15 cellular contexts compared by ENCODE assay signal in genomic region chr9:105416840-105417239, GRCh38. TPM values are rescaled to one million over a fixed set of nuclear protein-coding genes. Genes with fewer than 3 reads are reported as not detected.
DNase-seq lines count a peak whose midpoint lies in the region; ATAC-seq, FAIRE-seq and TF ChIP-seq lines count a peak whose summit lies in the region.
"Had no signal": no experiment of that assay in that cellular context is flagged by ENCODE, and none has a peak within 500 bp of the region (broad histone marks: within the 10 kb centered on the region; RNA-seq: fewer than 3 reads in every experiment).

No MANE protein-coding gene starts in this region.

- no peak for TF ChIP-seq POLR2A in right lobe of liver (IDR thresholded peaks at IDR 0.05)

- H3K4me1 ChIP-seq in right lobe of liver, result peaks cover 0 to 64% (median 13%) of the 10 kb centered on the region in 4 donors
- H3K4me1 ChIP-seq in HAP-1, result 0 out of 2 replicates have a peak, but pooled peaks cover 6% of the 10 kb centered on the region

- no peak overlapping the region for H3K4me3 ChIP-seq in right lobe of liver
- no peak overlapping the region for H3K4me3 ChIP-seq in HAP-1
- H3K4me3 ChIP-seq: body of pancreas, gastrocnemius medialis had no signal

- H3K27ac ChIP-seq in right lobe of liver, result peak overlapping the region in 2 of 3 donors; percentile 72 to 88
- H3K27ac ChIP-seq: body of pancreas, C4-2B, gastrocnemius medialis had no signal

- intact Hi-C loops in right lobe of liver (cut with DNase I), result loop anchor here (5.0 to 10.0 kb wide), 2 partner anchors 252 to 260 kb away; no protein-coding TSS in a partner anchor

- 42% methylated on average over 1 of the region's 1 CpG for WGBS in right lobe of liver (ENCODE audit: insufficient coverage, low coverage, low lambda C conversion rate, missing lambda C conversion rate)

- no peaks in the 10 kb centered on the region for H3K36me3 ChIP-seq in right lobe of liver
- H3K36me3 ChIP-seq in HAP-1 (replicated peaks), result no peaks in the 10 kb centered on the region
- H3K36me3 ChIP-seq: gastrocnemius medialis had no signal

- H3K27me3 ChIP-seq in right lobe of liver (no peaks in the 10 kb centered on the region), HAP-1 (ENCODE audit: low read depth) (no peaks in the 10 kb centered on the region)
- H3K27me3 ChIP-seq: body of pancreas, gastrocnemius medialis had no signal

- TF ChIP-seq CTCF in right lobe of liver (IDR thresholded peaks at IDR 0.05), result no peak

- no peaks in the 10 kb centered on the region for H3K9me3 ChIP-seq in right lobe of liver
- no peaks in the 10 kb centered on the region for H3K9me3 ChIP-seq in HAP-1
- H3K9me3 ChIP-seq: body of pancreas had no signal

- ATAC-seq in GM18868 (IDR thresholded peaks at IDR 0.05; ENCODE audit: unreplicated experiment), result peak; percentile 69
- peak; percentile 83 for ATAC-seq in GM21619 (IDR thresholded peaks at IDR 0.05; ENCODE audit: unreplicated experiment)
- ATAC-seq in HG03103 (IDR thresholded peaks at IDR 0.05; ENCODE audit: low read depth, unreplicated experiment), result peak; percentile 57
- ATAC-seq in right lobe of liver, result peak in 1 of 4 donors; percentile 13
- ATAC-seq: activated T-helper 17 cell treated with anti-CD3 and anti-CD28 coated beads, Interleukin-2, amount 50 U/mL, for 72 hours; body of pancreas; effector memory CD8-positive, alpha-beta T cell; gastrocnemius medialis had no signal

- FAIRE-seq in RCC 7860 (lab: Jason Lieb, UNC), result no peak

- no peak for DNase-seq in right lobe of liver
- DNase-seq in activated CD4-positive, alpha-beta T cell treated with anti-CD3 and anti-CD28 coated beads for 4 hours, result no peak
- DNase-seq in RCC 7860 (ENCODE audit: low spot score), result no peak
- DNase-seq in HAP-1 (ENCODE audit: low spot score in 2 of 2), result no peak
- DNase-seq: activated CD4-positive, CD25-positive, alpha-beta regulatory T cell treated with anti-CD3 and anti-CD28 coated beads, Interleukin-2, amount 50 U/mL, for 72 hours; body of pancreas; effector memory CD8-positive, alpha-beta T cell; EL; gastrocnemius medialis; NCI-H2081 had no signal

- in situ Hi-C loops in HAP-1 (cut with MboI; ENCODE audit: low sequenced_read_pairs), result loop anchor here (10.0 kb wide), 2 partner anchors 492 to 642 kb away; partner anchors contain the start of gene ABCA1

RNA-seq across cellular contexts. Expression of gene FSD1L, which starts 31.0 kb away (rescaled TPM):
- total RNA-seq in right lobe of liver, result 1 to 10 TPM in 5 of 6 experiments, under 1 TPM in 1; 0.46 to 2.0 (median 1.3) TPM
